Comparison of ENCODE assay signal across 1 cellular context in genomic region chr20:49052334-49052733, GRCh38.
TF ChIP-seq lines count a peak whose summit lies in the region.

No MANE protein-coding gene starts in this region.

TF ChIP-seq in HepG2, 621 proteins besides CTCF, POLR2A, EP300 and RAD21 (continued from another document and continues in another):
- TF ChIP-seq ZNF574 (CRISPR knock-in tag; IDR thresholded peaks at IDR 0.05) (no peak), RORA (CRISPR knock-in tag; IDR thresholded peaks at IDR 0.05) (no peak), ZNF3 (CRISPR knock-in tag; IDR thresholded peaks at IDR 0.05) (no peak), ZBTB34 (CRISPR knock-in tag; IDR thresholded peaks at IDR 0.05) (peak; percentile 75), HNRNPK (IDR thresholded peaks at IDR 0.05; ENCODE audit: low read depth, low read length, poor library complexity, severe bottlenecking) (no peak), ZNF768 (CRISPR knock-in tag; IDR thresholded peaks at IDR 0.05) (no peak), TEAD3 (CRISPR knock-in tag; optimal IDR thresholded peaks at IDR 0.05; ENCODE audit: borderline replicate concordance) (peak; percentile 96), TBX2 (CRISPR knock-in tag; IDR thresholded peaks at IDR 0.05; ENCODE audit: borderline replicate concordance) (no peak), SYNCRIP (IDR thresholded peaks at IDR 0.05; ENCODE audit: insufficient read depth, low read depth, low read length) (no peak), KMT2A (CRISPR knock-in tag; IDR thresholded peaks at IDR 0.05) (no peak), GPN1 (CRISPR knock-in tag; IDR thresholded peaks at IDR 0.05; ENCODE audit: borderline replicate concordance) (no peak), SSRP1 (CRISPR knock-in tag; IDR thresholded peaks at IDR 0.05) (no peak), ZNF781 (CRISPR knock-in tag; IDR thresholded peaks at IDR 0.05; ENCODE audit: borderline replicate concordance, not compliant biosample characterization) (no peak), ZEB1 (IDR thresholded peaks at IDR 0.05; ENCODE audit: insufficient replicate concordance, low read depth) (no peak), ZFP36L1 (CRISPR knock-in tag; IDR thresholded peaks at IDR 0.05) (no peak), CEBPG (CRISPR knock-in tag; IDR thresholded peaks at IDR 0.05) (peak; percentile 30; the same call in 1 of the 2 replicates), NAIF1 (CRISPR knock-in tag; IDR thresholded peaks at IDR 0.05; ENCODE audit: borderline replicate concordance) (no peak), MIER3 (CRISPR knock-in tag; IDR thresholded peaks at IDR 0.05; ENCODE audit: borderline replicate concordance) (no peak), CHD4 (IDR thresholded peaks at IDR 0.05; ENCODE audit: borderline replicate concordance, low read length) (no peak), ZNF75D (CRISPR knock-in tag; IDR thresholded peaks at IDR 0.05; ENCODE audit: borderline replicate concordance) (no peak), ZNF563 (CRISPR knock-in tag; IDR thresholded peaks at IDR 0.05) (no peak), MEIS2 (CRISPR knock-in tag; IDR thresholded peaks at IDR 0.05) (no peak), HDAC6 (IDR thresholded peaks at IDR 0.05; ENCODE audit: low read depth, low read length) (no peak), MYC (CRISPR knock-in tag; IDR thresholded peaks at IDR 0.05; ENCODE audit: borderline replicate concordance) (no peak), NFIC (IDR thresholded peaks at IDR 0.05; ENCODE audit: low read length) (no peak), HCFC1 (IDR thresholded peaks at IDR 0.05; ENCODE audit: low read depth, low read length) (no peak), SP1 (IDR thresholded peaks at IDR 0.05) (no peak), SP1 (CRISPR knock-in tag; IDR thresholded peaks at IDR 0.05) (no peak), SRSF4 (IDR thresholded peaks at IDR 0.05; ENCODE audit: low read depth, low read length, poor library complexity, severe bottlenecking) (no peak), SOX6 (IDR thresholded peaks at IDR 0.05) (no peak), SOX6 (CRISPR knock-in tag; IDR thresholded peaks at IDR 0.05) (0 out of 2 replicates have a peak, but pooled peaks have one; percentile 10), KMT2B (CRISPR knock-in tag; IDR thresholded peaks at IDR 0.05) (peak; percentile 22; the same call in 1 of the 2 replicates), ZNF441 (CRISPR knock-in tag; IDR thresholded peaks at IDR 0.05; ENCODE audit: borderline replicate concordance) (no peak), PAF1 (CRISPR knock-in tag; IDR thresholded peaks at IDR 0.05) (no peak), ZNF235 (CRISPR knock-in tag; IDR thresholded peaks at IDR 0.05; ENCODE audit: borderline replicate concordance) (no peak), MTA3 (CRISPR knock-in tag; IDR thresholded peaks at IDR 0.05) (no peak), ZHX1 (CRISPR knock-in tag; IDR thresholded peaks at IDR 0.05; ENCODE audit: low read depth) (no peak), STAG1 (CRISPR knock-in tag; IDR thresholded peaks at IDR 0.05) (peak; percentile 49), POLR2G (IDR thresholded peaks at IDR 0.05; ENCODE audit: low read depth, low read length) (no peak), ZZZ3 (CRISPR knock-in tag; IDR thresholded peaks at IDR 0.05; ENCODE audit: borderline replicate concordance) (no peak), ZNF572 (CRISPR knock-in tag; IDR thresholded peaks at IDR 0.05) (no peak), ZNF124 (CRISPR knock-in tag; IDR thresholded peaks at IDR 0.05) (no peak), ZSCAN31 (CRISPR knock-in tag; IDR thresholded peaks at IDR 0.05; ENCODE audit: low read depth) (no peak), SPEN (CRISPR knock-in tag; IDR thresholded peaks at IDR 0.05; ENCODE audit: low read depth) (no peak), NCOR1 (IDR thresholded peaks at IDR 0.05; ENCODE audit: borderline replicate concordance, low read length) (no peak), RARA (CRISPR knock-in tag; IDR thresholded peaks at IDR 0.05) (no peak), SP5 (CRISPR knock-in tag; IDR thresholded peaks at IDR 0.05; ENCODE audit: borderline replicate concordance, low read depth) (no peak), PAWR (CRISPR knock-in tag; IDR thresholded peaks at IDR 0.05; ENCODE audit: borderline replicate concordance) (no peak), MIXL1 (CRISPR knock-in tag; IDR thresholded peaks at IDR 0.05) (0 out of 2 replicates have a peak, but pooled peaks have one; percentile 51)
- TF ChIP-seq, protein P1, sequence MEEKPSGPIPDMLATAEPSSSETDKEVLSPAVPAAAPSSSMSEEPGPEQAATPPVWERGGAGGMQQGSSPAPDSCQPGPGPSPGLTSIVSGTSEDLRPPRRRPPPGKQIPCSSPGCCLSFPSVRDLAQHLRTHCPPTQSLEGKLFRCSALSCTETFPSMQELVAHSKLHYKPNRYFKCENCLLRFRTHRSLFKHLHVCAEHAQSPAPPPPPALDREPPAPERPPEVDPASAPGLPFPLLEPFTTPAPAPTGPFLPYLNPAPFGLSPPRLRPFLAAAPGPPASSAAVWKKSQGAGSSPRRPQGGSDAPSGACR (CRISPR knock-in tag; IDR thresholded peaks at IDR 0.05), result no peak
- TF ChIP-seq, protein P2, sequence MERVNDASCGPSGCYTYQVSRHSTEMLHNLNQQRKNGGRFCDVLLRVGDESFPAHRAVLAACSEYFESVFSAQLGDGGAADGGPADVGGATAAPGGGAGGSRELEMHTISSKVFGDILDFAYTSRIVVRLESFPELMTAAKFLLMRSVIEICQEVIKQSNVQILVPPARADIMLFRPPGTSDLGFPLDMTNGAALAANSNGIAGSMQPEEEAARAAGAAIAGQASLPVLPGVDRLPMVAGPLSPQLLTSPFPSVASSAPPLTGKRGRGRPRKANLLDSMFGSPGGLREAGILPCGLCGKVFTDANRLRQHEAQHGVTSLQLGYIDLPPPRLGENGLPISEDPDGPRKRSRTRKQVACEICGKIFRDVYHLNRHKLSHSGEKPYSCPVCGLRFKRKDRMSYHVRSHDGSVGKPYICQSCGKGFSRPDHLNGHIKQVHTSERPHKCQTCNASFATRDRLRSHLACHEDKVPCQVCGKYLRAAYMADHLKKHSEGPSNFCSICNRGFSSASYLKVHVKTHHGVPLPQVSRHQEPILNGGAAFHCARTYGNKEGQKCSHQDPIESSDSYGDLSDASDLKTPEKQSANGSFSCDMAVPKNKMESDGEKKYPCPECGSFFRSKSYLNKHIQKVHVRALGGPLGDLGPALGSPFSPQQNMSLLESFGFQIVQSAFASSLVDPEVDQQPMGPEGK (CRISPR knock-in tag; IDR thresholded peaks at IDR 0.05), result no peak
- TF ChIP-seq, protein P3, sequence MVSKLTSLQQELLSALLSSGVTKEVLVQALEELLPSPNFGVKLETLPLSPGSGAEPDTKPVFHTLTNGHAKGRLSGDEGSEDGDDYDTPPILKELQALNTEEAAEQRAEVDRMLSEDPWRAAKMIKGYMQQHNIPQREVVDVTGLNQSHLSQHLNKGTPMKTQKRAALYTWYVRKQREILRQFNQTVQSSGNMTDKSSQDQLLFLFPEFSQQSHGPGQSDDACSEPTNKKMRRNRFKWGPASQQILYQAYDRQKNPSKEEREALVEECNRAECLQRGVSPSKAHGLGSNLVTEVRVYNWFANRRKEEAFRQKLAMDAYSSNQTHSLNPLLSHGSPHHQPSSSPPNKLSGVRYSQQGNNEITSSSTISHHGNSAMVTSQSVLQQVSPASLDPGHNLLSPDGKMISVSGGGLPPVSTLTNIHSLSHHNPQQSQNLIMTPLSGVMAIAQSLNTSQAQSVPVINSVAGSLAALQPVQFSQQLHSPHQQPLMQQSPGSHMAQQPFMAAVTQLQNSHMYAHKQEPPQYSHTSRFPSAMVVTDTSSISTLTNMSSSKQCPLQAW (CRISPR knock-in tag; IDR thresholded peaks at IDR 0.05), result peak; percentile 65; the same call in 1 of the 2 replicates
- TF ChIP-seq, protein P4, sequence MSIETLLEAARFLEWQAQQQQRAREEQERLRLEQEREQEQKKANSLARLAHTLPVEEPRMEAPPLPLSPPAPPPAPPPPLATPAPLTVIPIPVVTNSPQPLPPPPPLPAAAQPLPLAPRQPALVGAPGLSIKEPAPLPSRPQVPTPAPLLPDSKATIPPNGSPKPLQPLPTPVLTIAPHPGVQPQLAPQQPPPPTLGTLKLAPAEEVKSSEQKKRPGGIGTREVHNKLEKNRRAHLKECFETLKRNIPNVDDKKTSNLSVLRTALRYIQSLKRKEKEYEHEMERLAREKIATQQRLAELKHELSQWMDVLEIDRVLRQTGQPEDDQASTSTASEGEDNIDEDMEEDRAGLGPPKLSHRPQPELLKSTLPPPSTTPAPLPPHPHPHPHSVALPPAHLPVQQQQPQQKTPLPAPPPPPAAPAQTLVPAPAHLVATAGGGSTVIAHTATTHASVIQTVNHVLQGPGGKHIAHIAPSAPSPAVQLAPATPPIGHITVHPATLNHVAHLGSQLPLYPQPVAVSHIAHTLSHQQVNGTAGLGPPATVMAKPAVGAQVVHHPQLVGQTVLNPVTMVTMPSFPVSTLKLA (IDR thresholded peaks at IDR 0.05), result no peak
- TF ChIP-seq, protein P5, sequence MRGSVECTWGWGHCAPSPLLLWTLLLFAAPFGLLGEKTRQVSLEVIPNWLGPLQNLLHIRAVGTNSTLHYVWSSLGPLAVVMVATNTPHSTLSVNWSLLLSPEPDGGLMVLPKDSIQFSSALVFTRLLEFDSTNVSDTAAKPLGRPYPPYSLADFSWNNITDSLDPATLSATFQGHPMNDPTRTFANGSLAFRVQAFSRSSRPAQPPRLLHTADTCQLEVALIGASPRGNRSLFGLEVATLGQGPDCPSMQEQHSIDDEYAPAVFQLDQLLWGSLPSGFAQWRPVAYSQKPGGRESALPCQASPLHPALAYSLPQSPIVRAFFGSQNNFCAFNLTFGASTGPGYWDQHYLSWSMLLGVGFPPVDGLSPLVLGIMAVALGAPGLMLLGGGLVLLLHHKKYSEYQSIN (CRISPR knock-in tag; IDR thresholded peaks at IDR 0.05; ENCODE audit: borderline replicate concordance), result no peak
- TF ChIP-seq, protein P6, sequence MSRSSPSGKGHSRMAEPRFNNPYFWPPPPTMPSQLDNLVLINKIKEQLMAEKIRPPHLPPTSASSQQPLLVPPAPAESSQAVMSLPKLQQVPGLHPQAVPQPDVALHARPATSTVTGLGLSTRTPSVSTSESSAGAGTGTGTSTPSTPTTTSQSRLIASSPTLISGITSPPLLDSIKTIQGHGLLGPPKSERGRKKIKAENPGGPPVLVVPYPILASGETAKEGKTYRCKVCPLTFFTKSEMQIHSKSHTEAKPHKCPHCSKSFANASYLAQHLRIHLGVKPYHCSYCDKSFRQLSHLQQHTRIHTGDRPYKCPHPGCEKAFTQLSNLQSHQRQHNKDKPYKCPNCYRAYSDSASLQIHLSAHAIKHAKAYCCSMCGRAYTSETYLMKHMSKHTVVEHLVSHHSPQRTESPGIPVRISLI (CRISPR knock-in tag; IDR thresholded peaks at IDR 0.05; ENCODE audit: borderline replicate concordance), result no peak
- TF ChIP-seq, protein P7, sequence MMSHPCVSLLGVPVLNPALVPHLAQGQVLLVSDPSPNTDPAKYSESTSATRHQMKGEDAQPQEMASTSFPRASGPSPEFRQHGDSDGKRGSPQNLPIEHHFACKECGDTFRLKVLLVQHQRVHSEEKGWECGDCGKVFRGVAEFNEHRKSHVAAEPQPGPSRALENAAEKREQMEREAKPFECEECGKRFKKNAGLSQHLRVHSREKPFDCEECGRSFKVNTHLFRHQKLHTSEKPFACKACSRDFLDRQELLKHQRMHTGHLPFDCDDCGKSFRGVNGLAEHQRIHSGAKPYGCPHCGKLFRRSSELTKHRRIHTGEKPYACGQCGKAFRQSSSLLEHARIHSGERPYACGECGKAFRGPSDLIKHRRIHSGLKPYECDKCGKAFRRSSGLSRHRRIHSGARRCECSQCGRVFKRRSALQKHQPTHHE (CRISPR knock-in tag; IDR thresholded peaks at IDR 0.05; ENCODE audit: borderline replicate concordance), result no peak
